Comparison of ENCODE assay signal across 1 cellular context in the genomic region with DNA sequence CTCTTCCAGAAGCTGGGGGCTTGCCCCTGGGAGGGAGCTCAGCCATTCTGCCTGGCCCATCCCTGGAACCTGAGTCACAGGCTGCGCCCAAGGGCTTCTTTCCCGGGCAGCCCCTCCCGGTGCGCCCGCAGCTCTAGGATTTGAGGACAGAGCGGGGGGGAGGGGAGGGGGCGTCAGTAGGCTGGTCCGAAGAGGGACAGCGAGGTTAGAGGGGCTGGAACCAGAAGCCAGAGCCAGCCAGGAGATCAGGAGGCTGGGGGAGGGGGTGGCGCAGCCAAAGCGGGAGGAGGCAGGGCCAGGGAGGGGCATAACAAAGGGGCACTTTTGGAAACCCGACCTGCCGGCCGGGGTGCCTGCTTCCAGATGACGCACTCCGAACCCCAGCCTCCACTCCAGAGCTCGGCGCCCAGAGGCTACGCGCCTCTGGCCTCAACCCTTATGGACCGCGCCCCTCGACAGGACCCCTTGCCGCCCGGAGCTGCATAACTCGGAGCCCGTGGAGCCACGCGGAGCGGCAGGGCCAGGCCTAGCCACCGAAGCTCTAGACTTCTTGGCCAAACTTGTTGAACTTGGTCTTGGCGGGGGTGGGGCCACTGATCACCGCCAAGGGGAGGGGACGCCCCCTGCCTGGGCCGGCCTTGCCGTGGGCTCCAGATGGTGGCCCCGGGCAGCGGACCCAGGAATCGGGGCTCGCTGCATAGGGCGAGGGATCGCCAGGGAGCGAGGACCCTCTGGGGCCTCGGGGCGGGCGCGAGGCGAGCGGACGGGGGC.
TF ChIP-seq lines count a peak whose summit lies in the region.

No MANE protein-coding gene starts in this region.

TF ChIP-seq in HepG2, 621 proteins besides CTCF, POLR2A, EP300 and RAD21 (continues in another document):
- peak; percentile 76; the same call in 1 of the 2 replicates for TF ChIP-seq MEF2D (CRISPR knock-in tag; IDR thresholded peaks at IDR 0.05)
- TF ChIP-seq SSRP1 (CRISPR knock-in tag; IDR thresholded peaks at IDR 0.05): peak; percentile 36; the same call in 1 of the 2 replicates
- peak; percentile 48 for TF ChIP-seq ZNF883 (CRISPR knock-in tag; IDR thresholded peaks at IDR 0.05; ENCODE audit: not compliant biosample characterization)
- peak; percentile 17 for TF ChIP-seq ZEB1 (IDR thresholded peaks at IDR 0.05; ENCODE audit: insufficient replicate concordance, low read depth)
- TF ChIP-seq, protein P1, sequence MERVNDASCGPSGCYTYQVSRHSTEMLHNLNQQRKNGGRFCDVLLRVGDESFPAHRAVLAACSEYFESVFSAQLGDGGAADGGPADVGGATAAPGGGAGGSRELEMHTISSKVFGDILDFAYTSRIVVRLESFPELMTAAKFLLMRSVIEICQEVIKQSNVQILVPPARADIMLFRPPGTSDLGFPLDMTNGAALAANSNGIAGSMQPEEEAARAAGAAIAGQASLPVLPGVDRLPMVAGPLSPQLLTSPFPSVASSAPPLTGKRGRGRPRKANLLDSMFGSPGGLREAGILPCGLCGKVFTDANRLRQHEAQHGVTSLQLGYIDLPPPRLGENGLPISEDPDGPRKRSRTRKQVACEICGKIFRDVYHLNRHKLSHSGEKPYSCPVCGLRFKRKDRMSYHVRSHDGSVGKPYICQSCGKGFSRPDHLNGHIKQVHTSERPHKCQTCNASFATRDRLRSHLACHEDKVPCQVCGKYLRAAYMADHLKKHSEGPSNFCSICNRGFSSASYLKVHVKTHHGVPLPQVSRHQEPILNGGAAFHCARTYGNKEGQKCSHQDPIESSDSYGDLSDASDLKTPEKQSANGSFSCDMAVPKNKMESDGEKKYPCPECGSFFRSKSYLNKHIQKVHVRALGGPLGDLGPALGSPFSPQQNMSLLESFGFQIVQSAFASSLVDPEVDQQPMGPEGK (CRISPR knock-in tag; IDR thresholded peaks at IDR 0.05): peak; percentile 87
- TF ChIP-seq ATF7-NPFF (CRISPR knock-in tag; IDR thresholded peaks at IDR 0.05; ENCODE audit: low read depth): no peak; the same call in 1 of the 2 replicates
- TF ChIP-seq, protein P2, sequence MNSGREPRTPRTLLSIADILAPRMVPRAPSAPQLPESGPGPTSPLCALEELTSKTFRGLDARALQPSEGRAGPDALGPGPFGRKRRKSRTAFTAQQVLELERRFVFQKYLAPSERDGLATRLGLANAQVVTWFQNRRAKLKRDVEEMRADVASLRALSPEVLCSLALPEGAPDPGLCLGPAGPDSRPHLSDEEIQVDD (CRISPR knock-in tag; IDR thresholded peaks at IDR 0.05; ENCODE audit: borderline replicate concordance): no peak
- peak; percentile 92; the same call in 1 of the 2 replicates for TF ChIP-seq ZNF234 (CRISPR knock-in tag; conservative IDR thresholded peaks at IDR 0.05)
- TF ChIP-seq, protein P3, sequence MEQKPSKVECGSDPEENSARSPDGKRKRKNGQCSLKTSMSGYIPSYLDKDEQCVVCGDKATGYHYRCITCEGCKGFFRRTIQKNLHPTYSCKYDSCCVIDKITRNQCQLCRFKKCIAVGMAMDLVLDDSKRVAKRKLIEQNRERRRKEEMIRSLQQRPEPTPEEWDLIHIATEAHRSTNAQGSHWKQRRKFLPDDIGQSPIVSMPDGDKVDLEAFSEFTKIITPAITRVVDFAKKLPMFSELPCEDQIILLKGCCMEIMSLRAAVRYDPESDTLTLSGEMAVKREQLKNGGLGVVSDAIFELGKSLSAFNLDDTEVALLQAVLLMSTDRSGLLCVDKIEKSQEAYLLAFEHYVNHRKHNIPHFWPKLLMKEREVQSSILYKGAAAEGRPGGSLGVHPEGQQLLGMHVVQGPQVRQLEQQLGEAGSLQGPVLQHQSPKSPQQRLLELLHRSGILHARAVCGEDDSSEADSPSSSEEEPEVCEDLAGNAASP (CRISPR knock-in tag; IDR thresholded peaks at IDR 0.05; ENCODE audit: borderline replicate concordance): no peak
- TF ChIP-seq HMGXB4 (CRISPR knock-in tag; IDR thresholded peaks at IDR 0.05; ENCODE audit: borderline replicate concordance in 1 of 2, low read depth in 1 of 2): peak in 1 of 2 experiments; percentile 45; a peak in 1 of 4 replicates
- TF ChIP-seq KLF15 (CRISPR knock-in tag; IDR thresholded peaks at IDR 0.05; ENCODE audit: borderline replicate concordance): no peak
- TF ChIP-seq ZNF768 (CRISPR knock-in tag; IDR thresholded peaks at IDR 0.05): peak; percentile 52; the same call in 1 of the 2 replicates
- TF ChIP-seq, protein P4, sequence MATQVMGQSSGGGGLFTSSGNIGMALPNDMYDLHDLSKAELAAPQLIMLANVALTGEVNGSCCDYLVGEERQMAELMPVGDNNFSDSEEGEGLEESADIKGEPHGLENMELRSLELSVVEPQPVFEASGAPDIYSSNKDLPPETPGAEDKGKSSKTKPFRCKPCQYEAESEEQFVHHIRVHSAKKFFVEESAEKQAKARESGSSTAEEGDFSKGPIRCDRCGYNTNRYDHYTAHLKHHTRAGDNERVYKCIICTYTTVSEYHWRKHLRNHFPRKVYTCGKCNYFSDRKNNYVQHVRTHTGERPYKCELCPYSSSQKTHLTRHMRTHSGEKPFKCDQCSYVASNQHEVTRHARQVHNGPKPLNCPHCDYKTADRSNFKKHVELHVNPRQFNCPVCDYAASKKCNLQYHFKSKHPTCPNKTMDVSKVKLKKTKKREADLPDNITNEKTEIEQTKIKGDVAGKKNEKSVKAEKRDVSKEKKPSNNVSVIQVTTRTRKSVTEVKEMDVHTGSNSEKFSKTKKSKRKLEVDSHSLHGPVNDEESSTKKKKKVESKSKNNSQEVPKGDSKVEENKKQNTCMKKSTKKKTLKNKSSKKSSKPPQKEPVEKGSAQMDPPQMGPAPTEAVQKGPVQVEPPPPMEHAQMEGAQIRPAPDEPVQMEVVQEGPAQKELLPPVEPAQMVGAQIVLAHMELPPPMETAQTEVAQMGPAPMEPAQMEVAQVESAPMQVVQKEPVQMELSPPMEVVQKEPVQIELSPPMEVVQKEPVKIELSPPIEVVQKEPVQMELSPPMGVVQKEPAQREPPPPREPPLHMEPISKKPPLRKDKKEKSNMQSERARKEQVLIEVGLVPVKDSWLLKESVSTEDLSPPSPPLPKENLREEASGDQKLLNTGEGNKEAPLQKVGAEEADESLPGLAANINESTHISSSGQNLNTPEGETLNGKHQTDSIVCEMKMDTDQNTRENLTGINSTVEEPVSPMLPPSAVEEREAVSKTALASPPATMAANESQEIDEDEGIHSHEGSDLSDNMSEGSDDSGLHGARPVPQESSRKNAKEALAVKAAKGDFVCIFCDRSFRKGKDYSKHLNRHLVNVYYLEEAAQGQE (IDR thresholded peaks at IDR 0.05; ENCODE audit: borderline replicate concordance in 1 of 2, low read depth in 1 of 2, low read length in 2 of 2): 0 out of 4 replicates have a peak, but pooled peaks of 1 of the 2 experiments have one; percentile 12
- TF ChIP-seq ISX (CRISPR knock-in tag; conservative IDR thresholded peaks at IDR 0.05): no peak
- TF ChIP-seq GFI1 (CRISPR knock-in tag; IDR thresholded peaks at IDR 0.05; ENCODE audit: borderline replicate concordance): peak; percentile 32
- TF ChIP-seq ATRX (CRISPR knock-in tag; IDR thresholded peaks at IDR 0.05; ENCODE audit: borderline replicate concordance): no peak
- peak; percentile 38; the same call in 1 of the 2 replicates for TF ChIP-seq NFKB2 (CRISPR knock-in tag; IDR thresholded peaks at IDR 0.05; ENCODE audit: borderline replicate concordance)
- TF ChIP-seq KLF6 (CRISPR knock-in tag; IDR thresholded peaks at IDR 0.05): 0 out of 2 replicates have a peak, but pooled peaks have one; percentile 28
- peak; percentile 56; the same call in 1 of the 2 replicates for TF ChIP-seq SP4 (CRISPR knock-in tag; IDR thresholded peaks at IDR 0.05)
- TF ChIP-seq, protein P5, sequence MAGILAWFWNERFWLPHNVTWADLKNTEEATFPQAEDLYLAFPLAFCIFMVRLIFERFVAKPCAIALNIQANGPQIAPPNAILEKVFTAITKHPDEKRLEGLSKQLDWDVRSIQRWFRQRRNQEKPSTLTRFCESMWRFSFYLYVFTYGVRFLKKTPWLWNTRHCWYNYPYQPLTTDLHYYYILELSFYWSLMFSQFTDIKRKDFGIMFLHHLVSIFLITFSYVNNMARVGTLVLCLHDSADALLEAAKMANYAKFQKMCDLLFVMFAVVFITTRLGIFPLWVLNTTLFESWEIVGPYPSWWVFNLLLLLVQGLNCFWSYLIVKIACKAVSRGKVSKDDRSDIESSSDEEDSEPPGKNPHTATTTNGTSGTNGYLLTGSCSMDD (CRISPR knock-in tag; IDR thresholded peaks at IDR 0.05): no peak
- TF ChIP-seq ZNF790 (CRISPR knock-in tag; IDR thresholded peaks at IDR 0.05; ENCODE audit: borderline replicate concordance): peak; percentile 64; the same call in 1 of the 2 replicates
- TF ChIP-seq NFKBIZ (CRISPR knock-in tag; IDR thresholded peaks at IDR 0.05): 0 out of 2 replicates have a peak, but pooled peaks have one; percentile 14
- TF ChIP-seq REXO4 (CRISPR knock-in tag; IDR thresholded peaks at IDR 0.05; ENCODE audit: borderline replicate concordance): 0 out of 2 replicates have a peak, but pooled peaks have one; percentile 20
- peak; percentile 79; the same call in 1 of the 2 replicates for TF ChIP-seq ZNF770 (CRISPR knock-in tag; IDR thresholded peaks at IDR 0.05)
- no peak for TF ChIP-seq HNF1A (IDR thresholded peaks at IDR 0.05; ENCODE audit: low read depth)
- peak; percentile 32; the same call in 1 of the 2 replicates for TF ChIP-seq HNF1A (CRISPR knock-in tag; IDR thresholded peaks at IDR 0.05; ENCODE audit: borderline replicate concordance)
- 0 out of 2 replicates have a peak, but pooled peaks have one; percentile 64 for TF ChIP-seq DNMT3B (CRISPR knock-in tag; conservative IDR thresholded peaks at IDR 0.05)
- TF ChIP-seq, protein P6, sequence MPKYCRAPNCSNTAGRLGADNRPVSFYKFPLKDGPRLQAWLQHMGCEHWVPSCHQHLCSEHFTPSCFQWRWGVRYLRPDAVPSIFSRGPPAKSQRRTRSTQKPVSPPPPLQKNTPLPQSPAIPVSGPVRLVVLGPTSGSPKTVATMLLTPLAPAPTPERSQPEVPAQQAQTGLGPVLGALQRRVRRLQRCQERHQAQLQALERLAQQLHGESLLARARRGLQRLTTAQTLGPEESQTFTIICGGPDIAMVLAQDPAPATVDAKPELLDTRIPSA (CRISPR knock-in tag; IDR thresholded peaks at IDR 0.05; ENCODE audit: borderline replicate concordance): peak; percentile 70; the same call in 1 of the 2 replicates
- TF ChIP-seq PAF1 (CRISPR knock-in tag; IDR thresholded peaks at IDR 0.05): no peak
